Comparison of ENCODE assay signal across 9 cellular contexts in the genomic region with DNA sequence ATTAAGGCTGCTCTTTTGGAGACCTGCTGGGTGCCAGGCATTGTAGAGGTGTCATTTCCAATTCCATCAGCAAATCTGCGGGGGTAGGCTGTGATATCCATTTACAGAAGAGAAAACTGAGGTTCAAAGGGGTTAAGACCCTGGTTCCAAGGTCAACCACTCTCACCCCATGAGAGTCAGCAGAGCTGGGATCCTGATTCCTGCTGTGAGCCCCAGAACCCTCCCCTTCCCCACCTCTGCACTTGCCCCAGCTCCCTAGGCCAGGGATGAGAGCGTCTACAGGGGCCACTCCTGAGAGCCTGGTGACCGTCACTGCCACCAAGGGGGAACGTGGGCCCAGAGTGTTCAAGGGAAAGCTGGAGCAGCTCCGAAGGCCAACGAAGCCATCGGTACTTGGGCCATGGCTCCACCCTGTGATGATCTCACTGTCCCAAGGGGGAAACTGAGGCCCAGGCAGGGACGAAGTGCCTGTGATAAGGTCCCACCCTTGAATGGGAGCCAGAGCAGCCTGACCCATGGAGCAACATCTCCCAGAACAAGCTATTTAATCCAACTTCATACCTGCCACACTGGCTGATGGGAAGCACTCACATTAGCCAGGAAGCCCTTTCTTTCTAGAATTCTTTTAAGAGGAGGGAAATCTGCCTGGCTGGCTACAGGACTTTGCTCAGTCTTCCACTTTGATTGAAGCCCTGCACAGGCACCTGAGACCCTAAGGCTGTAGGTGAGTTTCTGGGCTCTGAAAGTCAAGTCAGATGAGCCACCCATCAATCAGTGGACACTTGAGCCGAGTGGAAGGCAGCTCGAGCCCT. TPM values are rescaled to one million over a fixed set of nuclear protein-coding genes. Genes with fewer than 3 reads are reported as not detected.
A peak's percentile ranks its signal among the peaks of the same experiment; 100 is the strongest.
DNase-seq lines count a peak whose midpoint lies in the region; ATAC-seq, FAIRE-seq and TF ChIP-seq lines count a peak whose summit lies in the region.
"Had no signal": no experiment of that assay in that cellular context is flagged by ENCODE, and none has a peak within 500 bp of the region (broad histone marks: within the 10 kb centered on the region; RNA-seq: fewer than 3 reads in every experiment).

No MANE protein-coding gene starts in this region.

- no peak overlapping the region; a peak in 1 of 22 replicates for H3K27ac ChIP-seq in BLaER1 treated with 17β-estradiol and CSF1 and Interleukin-3, amounts not matched to agents 10 nM and 100 nM
- H3K27ac ChIP-seq in K562 (ENCODE audit: extremely low read depth, low read depth, low read length) = no peak overlapping the region
- H3K27ac ChIP-seq: vagina had no signal

- H3K4me3 Mint-ChIP-seq in natural killer cell = peak overlapping the region; percentile 72

- H3K9me3 Mint-ChIP-seq in natural killer cell = no peaks in the 10 kb centered on the region

- DNase-seq in ELR (ENCODE audit: low read depth) (peak; percentile 12), K562 (ENCODE audit: extremely low read depth in 1 of 4, low spot score in 3 of 4) (no peak), natural killer cell (peak; percentile 7), NCI-H2081 (lab: John Stamatoyannopoulos, UW) (no peak), NCI-H510A (lab: John Stamatoyannopoulos, UW) (no peak), NCI-H510A treated with DMSO at 0.1 percent for 48 hours (lab: John Stamatoyannopoulos, UW) (no peak)

- TF ChIP-seq POLR2A in K562 (conservative IDR thresholded peaks at IDR 0.05) = no peak

- H3K4me2 ChIP-seq in BLaER1 treated with 17β-estradiol and CSF1 and Interleukin-3, amounts not matched to agents 10 nM and 100 nM = peak overlapping the region; percentile 88 to 100 (median 98)
- 0 out of 2 replicates have a peak overlapping the region, but pooled peaks have one; percentile 4 for H3K4me2 ChIP-seq in K562 (ENCODE audit: insufficient read depth, low read length)

- peaks cover 29 to 35% of the 10 kb centered on the region in 2 donors for H3K4me1 Mint-ChIP-seq in natural killer cell

- H2AFZ ChIP-seq in K562 (ENCODE audit: low read depth, low read length) = peak overlapping the region; percentile 34; the same call in 1 of the 2 replicates

- H3K36me3 Mint-ChIP-seq in natural killer cell = no peaks in the 10 kb centered on the region

- intact Hi-C loops in K562 (cut with micrococcal nuclease) (loop anchor here (10.0 kb wide), 1 partner anchor 164 kb away; no protein-coding TSS in a partner anchor), natural killer cell (cut with micrococcal nuclease) (no loop called here)

- WGBS in K562 (ENCODE audit: insufficient coverage, low coverage, missing lambda C conversion rate) = 46% methylated on average over 10 of the region's 10 CpGs

- peaks cover 34 to 85% (median 64%) of the 10 kb centered on the region in 10 experiments for H3K4me1 ChIP-seq in BLaER1 treated with 17β-estradiol and CSF1 and Interleukin-3, amounts not matched to agents 10 nM and 100 nM
- peaks cover 2 to 68% of the 10 kb centered on the region in 2 experiments; a peak in 3 of 5 replicates for H3K4me1 ChIP-seq in K562 (replicated peaks in 1 of 2; ENCODE audit: control insufficient read depth in 2 of 2, insufficient read depth in 2 of 2, low read length in 2 of 2)

- no peak for FAIRE-seq in K562 (lab: Jason Lieb, UNC)

- H3K27me3 ChIP-seq in BLaER1 treated with 17β-estradiol and CSF1 and Interleukin-3, amounts not matched to agents 10 nM and 100 nM = peaks cover 0 to 40% (median 0%) of the 10 kb centered on the region in 11 experiments; a peak in 10 of 22 replicates
- H3K27me3 ChIP-seq in K562 (ENCODE audit: control insufficient read depth in 2 of 2, insufficient read depth in 2 of 2, low read length in 2 of 2) = peaks cover 0 to 26% of the 10 kb centered on the region in 2 experiments; a peak in 3 of 5 replicates
- H3K27me3 ChIP-seq: vagina had no signal

- H3K4me3 ChIP-seq in BLaER1 treated with 17β-estradiol and CSF1 and Interleukin-3, amounts not matched to agents 10 nM and 100 nM = 0 out of 20 replicates have a peak overlapping the region, but pooled peaks of 1 of the 10 experiments have one; percentile 7
- no peak overlapping the region for H3K4me3 ChIP-seq in K562

- TF ChIP-seq CTCF in K562 (IDR thresholded peaks at IDR 0.05 in 2 of 3, conservative IDR thresholded peaks at IDR 0.05 in 1 of 3; ENCODE audit: insufficient read depth in 2 of 3, low read depth in 1 of 3, low read length in 3 of 3) (no peak), natural killer cell (IDR thresholded peaks at IDR 0.05) (no peak)

- no TSS peak for BruUV-seq in K562 (replicated peaks; lab: Mats Ljungman, UMichigan)

- TF ChIP-seq EP300 in K562 (IDR thresholded peaks at IDR 0.05; ENCODE audit: low read length) = no peak

- POLR2A ChIA-PET in K562 (lab: Yijun Ruan, JAX) = interaction anchor here (0.5 to 1.8 kb wide), 3 partner anchors 12 to 82 kb away, joined by 3 to 7 read pairs (median 5); no protein-coding TSS in a partner anchor

- H3K27ac Mint-ChIP-seq in natural killer cell = peak overlapping the region; percentile 57 to 75

- ATAC-seq in K562 = no peak
- ATAC-seq in natural killer cell = no peak
- ATAC-seq in GM19455 (IDR thresholded peaks at IDR 0.05; ENCODE audit: unreplicated experiment) = no peak

- H3K9me1 ChIP-seq in K562 (ENCODE audit: control insufficient read depth, insufficient read depth, low read length) = no peaks in the 10 kb centered on the region

- H4K20me1 ChIP-seq in BLaER1 treated with 17β-estradiol and CSF1 and Interleukin-3, amounts not matched to agents 10 nM and 100 nM = peaks cover 21 to 38% (median 23%) of the 10 kb centered on the region in 11 experiments
- H4K20me1 ChIP-seq in K562 (replicated peaks; ENCODE audit: control insufficient read depth, insufficient read depth, low read length) = peaks cover 19% of the 10 kb centered on the region

- 0 out of 22 replicates have a peak overlapping the region, but pooled peaks of 1 of the 11 experiments have one; percentile 95 for H3K9ac ChIP-seq in BLaER1 treated with 17β-estradiol and CSF1 and Interleukin-3, amounts not matched to agents 10 nM and 100 nM
- H3K9ac ChIP-seq in K562 (ENCODE audit: insufficient read depth in 1 of 2, low read depth in 2 of 2, low read length in 2 of 2) = peak overlapping the region in 1 of 2 experiments; percentile 78; a peak in 1 of 4 replicates

- no peak for TF ChIP-seq RAD21 in K562 (CRISPR knock-in tag; conservative IDR thresholded peaks at IDR 0.05 in 1 of 2, IDR thresholded peaks at IDR 0.05 in 1 of 2)

- CTCF ChIA-PET in K562 (lab: Yijun Ruan, JAX; ENCODE audit: low intra/inter-chr PET ratio) = interaction anchor here (0.9 kb wide), 1 partner anchor 37 kb away, joined by 4 read pairs; no protein-coding TSS in a partner anchor

- H3K36me3 ChIP-seq in BLaER1 treated with 17β-estradiol and CSF1 and Interleukin-3, amounts not matched to agents 10 nM and 100 nM = peaks cover 0 to 2% (median 0%) of the 10 kb centered on the region in 11 experiments; a peak in 1 of 22 replicates
- no peaks in the 10 kb centered on the region for H3K36me3 ChIP-seq in K562 (ENCODE audit: control insufficient read depth, insufficient read depth, low read length)
- H3K36me3 ChIP-seq: vagina had no signal

- no peaks in the 10 kb centered on the region for H3K9me3 ChIP-seq in BLaER1 treated with 17β-estradiol and CSF1 and Interleukin-3, amounts not matched to agents 10 nM and 100 nM (replicated peaks in 1 of 11)
- no peaks in the 10 kb centered on the region for H3K9me3 ChIP-seq in K562 (replicated peaks; ENCODE audit: control insufficient read depth, insufficient read depth, low read depth, low read length)
- H3K9me3 ChIP-seq: vagina had no signal

- no peaks in the 10 kb centered on the region for H3K79me2 ChIP-seq in K562 (ENCODE audit: control insufficient read depth, insufficient read depth, low read length)

- H3K27me3 Mint-ChIP-seq in natural killer cell (ENCODE audit: low read depth in 2 of 2) = peaks cover 0 to 8% of the 10 kb centered on the region in 2 donors

- in situ Hi-C loops in K562 (cut with MboI) = no loop called here

TF ChIP-seq in K562, 482 proteins besides CTCF, POLR2A, EP300 and RAD21:
- TF ChIP-seq, protein P1, sequence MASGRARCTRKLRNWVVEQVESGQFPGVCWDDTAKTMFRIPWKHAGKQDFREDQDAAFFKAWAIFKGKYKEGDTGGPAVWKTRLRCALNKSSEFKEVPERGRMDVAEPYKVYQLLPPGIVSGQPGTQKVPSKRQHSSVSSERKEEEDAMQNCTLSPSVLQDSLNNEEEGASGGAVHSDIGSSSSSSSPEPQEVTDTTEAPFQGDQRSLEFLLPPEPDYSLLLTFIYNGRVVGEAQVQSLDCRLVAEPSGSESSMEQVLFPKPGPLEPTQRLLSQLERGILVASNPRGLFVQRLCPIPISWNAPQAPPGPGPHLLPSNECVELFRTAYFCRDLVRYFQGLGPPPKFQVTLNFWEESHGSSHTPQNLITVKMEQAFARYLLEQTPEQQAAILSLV (tag; IDR thresholded peaks at IDR 0.05) = no peak
- TF ChIP-seq ZFP30 (CRISPR knock-in tag; IDR thresholded peaks at IDR 0.05; ENCODE audit: borderline replicate concordance) (no peak), SREBF1 (IDR thresholded peaks at IDR 0.05; ENCODE audit: borderline replicate concordance, low read depth, low read length) (no peak), ADNP (tag; IDR thresholded peaks at IDR 0.05) (no peak)

RNA-seq across cellular contexts. Expression of a gene that starts 2.1 kb away (rescaled TPM):
- 7.0 and 16.3 TPM in 2 replicates for total RNA-seq in K562 (2011; cell fraction: chromatin; rRNA removed; ENCODE audit: low replicate concordance)
- 9.8 and 10.7 TPM in 2 replicates for total RNA-seq in K562 (2011; cell fraction: nucleolus; rRNA removed)
- 6.6 and 7.6 TPM in 2 replicates for total RNA-seq in K562 (2011; cell fraction: nucleoplasm; rRNA removed)
- total RNA-seq in K562 (2014; rRNA removed) (5.9 and 12.1 TPM in 2 replicates), K562 (2014; rRNA removed; fragmentation: Illumina TruSeq; extraction: Trizol) (1.6 and 2.0 TPM in 2 replicates), K562 (2015; rRNA removed; fragmentation: Illumina TruSeq; extraction: Trizol) (6.7 and 7.1 TPM in 2 replicates), K562 (2021) (7.3 and 7.4 TPM in 2 replicates), natural killer cell (10 to 100 TPM; 18.9 to 35.9 (median 28.8) TPM)
- polyA plus RNA-seq in K562 (2011; rRNA removed) (1.6 and 1.8 TPM in 2 replicates), K562 (2014; fragmentation: Illumina TruSeq; extraction: Trizol) (3.8 and 4.2 TPM in 2 replicates), K562 (2014; fragmentation: Nextera tagmentation; extraction: Ambion mirVana) (under 1 TPM; 0.06 to 0.08 TPM), K562 (2014; rRNA removed) (4.0 and 4.5 TPM in 2 replicates)
- 2.4 and 6.4 TPM in 2 replicates for polyA plus RNA-seq in K562 (2011; cell fraction: cytosol; rRNA removed)
- polyA plus RNA-seq in K562 (2011; cell fraction: nucleus; rRNA removed) = 1.7 and 4.2 TPM in 2 replicates
- 7.4 and 9.3 TPM in 2 replicates for polyA plus RNA-seq in K562 (2012)
- polyA minus RNA-seq in K562 (2011; rRNA and poly(A)+ RNA removed) = 1.8 and 3.2 TPM in 2 replicates
- polyA minus RNA-seq in K562 (2011; cell fraction: cytosol; rRNA and poly(A)+ RNA removed) = 4.0 and 4.2 TPM in 2 replicates
- polyA minus RNA-seq in K562 (2011; cell fraction: nucleus; rRNA and poly(A)+ RNA removed) = 7.3 and 11.7 TPM in 2 replicates

Comparison
In these comparisons a context has a peak if more than half of its experiments do, and no peak if none do; other contexts are left out.
1. DNase-seq: peak in ELR (single experiment) and natural killer cell (single experiment); none in K562 (0 of 4), NCI-H2081 (0 of 2), NCI-H510A (single experiment) and NCI-H510A treated with DMSO at 0.1 percent for 48 hours (single experiment).